ENCODE assay signal across 18 cellular contexts in the genomic region with DNA sequence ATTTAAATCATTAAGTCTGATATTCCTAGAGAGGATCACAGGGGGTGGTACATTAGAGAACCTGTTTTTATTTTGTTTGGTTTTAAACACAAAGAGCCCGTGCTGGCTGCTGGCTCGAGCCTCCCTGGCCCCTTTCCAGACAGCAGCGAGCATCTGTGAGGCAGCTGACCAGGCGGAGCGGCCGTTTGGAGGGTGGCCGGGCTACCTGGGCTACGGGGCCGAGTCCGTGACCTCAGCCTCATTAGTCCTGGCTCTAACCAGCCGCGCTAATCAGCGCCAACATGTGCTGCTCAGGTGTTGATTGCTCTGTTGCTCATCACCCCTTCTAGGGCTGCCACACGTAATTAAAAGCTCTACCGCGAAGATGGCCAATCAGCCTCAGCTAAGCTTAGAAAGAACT. TPM values are rescaled to one million over a fixed set of nuclear protein-coding genes. Genes with fewer than 3 reads are reported as not detected.
A peak's percentile ranks its signal among the peaks of the same experiment; 100 is the strongest.
DNase-seq lines count a peak whose midpoint lies in the region; ATAC-seq and TF ChIP-seq lines count a peak whose summit lies in the region.
"Had no signal": no experiment of that assay in that cellular context is flagged by ENCODE, and none has a peak within 500 bp of the region (broad histone marks: within the 10 kb centered on the region; RNA-seq: fewer than 3 reads in every experiment).

No MANE protein-coding gene starts in this region.

- peak; percentile 40 for ATAC-seq in body of pancreas
- ATAC-seq in GM19397 (IDR thresholded peaks at IDR 0.05; ENCODE audit: unreplicated experiment), result no peak
- ATAC-seq in HG03159 (IDR thresholded peaks at IDR 0.05; ENCODE audit: unreplicated experiment), result no peak

- H3K27me3 ChIP-seq in body of pancreas (no peaks in the 10 kb centered on the region), ovary (no peaks in the 10 kb centered on the region)
- H3K27me3 ChIP-seq: colonic mucosa had no signal

- TF ChIP-seq POLR2A in body of pancreas (IDR thresholded peaks at IDR 0.05), result no peak
- TF ChIP-seq POLR2A in ovary (IDR thresholded peaks at IDR 0.05), result no peak

- TF ChIP-seq CTCF in body of pancreas (IDR thresholded peaks at IDR 0.05) (no peak), ovary (IDR thresholded peaks at IDR 0.05) (no peak)

- no peak overlapping the region for H3K4me3 ChIP-seq in body of pancreas
- no peak overlapping the region for H3K4me3 ChIP-seq in ovary
- H3K4me3 ChIP-seq: colonic mucosa, SK-N-MC had no signal

- H3K4me1 ChIP-seq in body of pancreas, result peaks cover 11% of the 10 kb centered on the region
- H3K4me1 ChIP-seq in ovary (ENCODE audit: insufficient read depth), result peaks cover 7% of the 10 kb centered on the region
- H3K4me1 ChIP-seq: colonic mucosa had no signal

- TF ChIP-seq EP300 in ovary (IDR thresholded peaks at IDR 0.05), result no peak

- 25 to 29% methylated on average over 9 to 16 of the region's 16 CpGs for WGBS in body of pancreas, 2 donors
- WGBS in ovary, 3 donors, result 13 to 31% (median 24%) methylated on average over 16 of the region's 16 CpGs

- H3K27ac ChIP-seq in body of pancreas (no peak overlapping the region), ovary (no peak overlapping the region)
- H3K27ac ChIP-seq: colonic mucosa, SK-N-MC had no signal

- DNase-seq in NCI-H1092 (lab: John Stamatoyannopoulos, UW) (peak; percentile 59), NCI-H2196 (lab: John Stamatoyannopoulos, UW; ENCODE audit: unreplicated experiment) (peak; percentile 59), body of pancreas (peak; percentile 41 to 78 (median 62)), ovary (peak; percentile 35 to 72 (median 61)), AML-193 (lab: John Stamatoyannopoulos, UW) (no peak), 8988T (no peak)
- DNase-seq: activated CD4-positive, alpha-beta T cell treated with anti-CD3 and anti-CD28 coated beads, Interleukin-2, amount 10 ng/mL, durations not matched to agents 7 days and 5 days; activated T-cell treated with anti-CD3 and anti-CD28 coated beads, Interleukin-2, amount 50 U/mL, for 48 hours; colonic mucosa; DND-41; immature natural killer cell; Karpas-422; NCI-H187 treated with DMSO at 0.1 percent for 48 hours; small intestine; stimulated activated naive CD4-positive, alpha-beta T cell had no signal

- no peaks in the 10 kb centered on the region for H3K9me3 ChIP-seq in body of pancreas
- no peaks in the 10 kb centered on the region for H3K9me3 ChIP-seq in ovary
- H3K9me3 ChIP-seq: colonic mucosa had no signal

- H3K36me3 ChIP-seq in body of pancreas (replicated peaks in 1 of 2; ENCODE audit: insufficient read depth in 1 of 2, low read depth in 2 of 2) (no peaks in the 10 kb centered on the region), ovary (no peaks in the 10 kb centered on the region)
- H3K36me3 ChIP-seq: colonic mucosa had no signal

- intact Hi-C loops in body of pancreas (cut with DNase I), result no loop called here
- intact Hi-C loops in ovary (cut with DNase I), result no loop called here

RNA-seq across cellular contexts. Expression of a gene that starts 35.3 kb away (rescaled TPM):
- total RNA-seq in body of pancreas (10 to 100 TPM; 27.0 to 39.7 TPM), ovary (10 to 100 TPM; 34.1 to 99.3 (median 91.6) TPM)
- polyA plus RNA-seq in ovary, result 100 to 1,000 TPM in 1 of 2 donors, 10 to 100 TPM in 1; 69.5 to 272 TPM

Comparison
In these comparisons a context has a peak if more than half of its experiments do, and no peak if none do; other contexts are left out.
1. DNase-seq: peak in NCI-H1092 (single experiment), NCI-H2196 (single experiment), body of pancreas (4 of 4) and ovary (5 of 5); none in AML-193 (0 of 2) and 8988T (single experiment).